23 cellular contexts compared by ENCODE assay signal in the genomic region with DNA sequence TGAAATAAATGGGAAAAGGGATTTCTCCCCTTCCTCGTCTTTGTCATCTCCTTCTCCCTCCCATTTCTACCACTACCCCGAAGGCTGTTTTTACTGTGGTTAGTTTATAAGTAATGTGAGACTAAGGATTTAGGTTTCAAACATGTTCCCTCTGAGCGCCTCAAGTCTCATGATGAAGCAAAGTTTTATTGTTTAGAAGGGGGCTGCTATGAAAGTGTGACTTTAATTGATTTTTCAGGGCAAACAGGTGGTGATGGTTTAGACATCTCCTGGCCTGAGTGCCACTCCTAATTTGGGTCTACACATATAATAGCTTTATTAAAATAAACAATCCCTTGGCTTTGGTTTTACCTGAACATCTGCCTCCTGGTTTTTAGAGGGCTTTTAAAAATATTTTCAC.
DNase-seq lines count a peak whose midpoint lies in the region; ATAC-seq and TF ChIP-seq lines count a peak whose summit lies in the region.
"Had no signal": no experiment of that assay in that cellular context is flagged by ENCODE, and none has a peak within 500 bp of the region (broad histone marks: within the 10 kb centered on the region; RNA-seq: fewer than 3 reads in every experiment).

No MANE protein-coding gene starts in this region.

- TF ChIP-seq CTCF in HEK293 (tag by site-specific recombination; IDR thresholded peaks at IDR 0.05): no peak
- TF ChIP-seq CTCF in hepatocyte (IDR thresholded peaks at IDR 0.05; ENCODE audit: poor library complexity): no peak

- H3K4me3 ChIP-seq in HEK293 (ENCODE audit: low read depth, low read length): no peak overlapping the region
- no peak overlapping the region for H3K4me3 ChIP-seq in hepatocyte
- H3K4me3 ChIP-seq: BLaER1 treated with 17β-estradiol and CSF1 and Interleukin-3, amounts not matched to agents 10 nM and 100 nM; PC-9 had no signal

- H4K20me1 ChIP-seq in hepatocyte (ENCODE audit: insufficient read depth, poor library complexity, severe bottlenecking): no peaks in the 10 kb centered on the region
- H4K20me1 ChIP-seq: BLaER1 treated with 17β-estradiol and CSF1 and Interleukin-3, amounts not matched to agents 10 nM and 100 nM had no signal

- peak; percentile 75 for DNase-seq in NCI-H1092 treated with DMSO at 0.1 percent for 48 hours (lab: John Stamatoyannopoulos, UW)
- DNase-seq in NCI-H524 treated with DMSO at 0.1 percent for 48 hours (lab: John Stamatoyannopoulos, UW): peak; percentile 88
- DNase-seq in hepatocyte (ENCODE audit: low spot score): no peak
- no peak for DNase-seq in GDM1 (lab: John Stamatoyannopoulos, UW)
- no peak for DNase-seq in NCI-H82 treated with DMSO at 0.1 percent for 48 hours (lab: John Stamatoyannopoulos, UW; ENCODE audit: unreplicated experiment)
- DNase-seq in sciatic nerve (ENCODE audit: low spot score): no peak
- DNase-seq: ACHN; CD4-positive, alpha-beta memory T cell; DND-41; GOT3; Karpas-422; MV-4-11; NCI-H2029 treated with DMSO at 0.1 percent for 48 hours; NCI-H2227 treated with DMSO at 0.1 percent for 48 hours; NCI-H510A; PC-9; SHP77 treated with DMSO at 0.1 percent for 48 hours; SK-N-SH had no signal

- WGBS in hepatocyte (ENCODE audit: low lambda C conversion rate, missing lambda C conversion rate): 58% methylated on average over 3 of the region's 3 CpGs

- ATAC-seq in sciatic nerve (no peak), SK-N-SH treated with all-trans-retinoic acid at 6 μM for 48 hours (no peak)
- ATAC-seq: HCT116 had no signal

- POLR2A ChIA-PET in HEK293 (lab: Yijun Ruan, JAX): interaction anchor here (0.5 kb wide), 1 partner anchor 1910 kb away, joined by 4 read pairs; no protein-coding TSS in a partner anchor

- intact Hi-C loops in sciatic nerve (cut with DNase I): no loop called here

- H3K4me1 ChIP-seq in HEK293 (ENCODE audit: control insufficient read depth, insufficient read depth, low read length) (peaks cover 44% of the 10 kb centered on the region), hepatocyte (ENCODE audit: insufficient read depth) (peaks cover 18% of the 10 kb centered on the region)
- H3K4me1 ChIP-seq: BLaER1 treated with 17β-estradiol and CSF1 and Interleukin-3, amounts not matched to agents 10 nM and 100 nM had no signal

- CTCF ChIA-PET in HEK293 (lab: Yijun Ruan, JAX): no interaction called here

- H2AFZ ChIP-seq in hepatocyte: no peak overlapping the region
- H2AFZ ChIP-seq: PC-9 had no signal

- H3K9me3 ChIP-seq in HEK293 (ENCODE audit: control insufficient read depth, insufficient read depth, low read depth, low read length) (no peaks in the 10 kb centered on the region), hepatocyte (ENCODE audit: low read depth) (no peaks in the 10 kb centered on the region)
- H3K9me3 ChIP-seq: SK-N-SH had no signal

- H3K27ac ChIP-seq in HEK293 (ENCODE audit: extremely low read depth, low read depth, low read length) (no peak overlapping the region), hepatocyte (no peak overlapping the region)
- H3K27ac ChIP-seq: BLaER1 treated with 17β-estradiol and CSF1 and Interleukin-3, amounts not matched to agents 10 nM and 100 nM; PC-9; RWPE1 had no signal

- H3K4me2 ChIP-seq in hepatocyte: peak overlapping the region; percentile 25
- H3K4me2 ChIP-seq: BLaER1 treated with 17β-estradiol and CSF1 and Interleukin-3, amounts not matched to agents 10 nM and 100 nM; PC-9; SK-N-SH had no signal

- no peaks in the 10 kb centered on the region for H3K27me3 ChIP-seq in hepatocyte
- H3K27me3 ChIP-seq: BLaER1 treated with 17β-estradiol and CSF1 and Interleukin-3, amounts not matched to agents 10 nM and 100 nM had no signal

- H3K36me3 ChIP-seq in HEK293 (ENCODE audit: control insufficient read depth in 2 of 2, insufficient read depth in 1 of 2, low read length in 2 of 2) (no peaks in the 10 kb centered on the region), hepatocyte (replicated peaks; ENCODE audit: insufficient read depth, low read depth) (no peaks in the 10 kb centered on the region)
- H3K36me3 ChIP-seq: BLaER1 treated with 17β-estradiol and CSF1 and Interleukin-3, amounts not matched to agents 10 nM and 100 nM had no signal

- no peaks in the 10 kb centered on the region for H3K9me2 ChIP-seq in hepatocyte (replicated peaks; ENCODE audit: insufficient read depth)
- H3K9me2 ChIP-seq: SK-N-SH had no signal

- no peaks in the 10 kb centered on the region for H3K79me2 ChIP-seq in hepatocyte

TF ChIP-seq in HEK293, 187 proteins besides CTCF, POLR2A, EP300 and RAD21 (continues in another document):
- TF ChIP-seq ZNF561 (tag by site-specific recombination; IDR thresholded peaks at IDR 0.05; ENCODE audit: borderline replicate concordance): peak; percentile 25; the same call in 1 of the 2 replicates
- TF ChIP-seq, protein P1, sequence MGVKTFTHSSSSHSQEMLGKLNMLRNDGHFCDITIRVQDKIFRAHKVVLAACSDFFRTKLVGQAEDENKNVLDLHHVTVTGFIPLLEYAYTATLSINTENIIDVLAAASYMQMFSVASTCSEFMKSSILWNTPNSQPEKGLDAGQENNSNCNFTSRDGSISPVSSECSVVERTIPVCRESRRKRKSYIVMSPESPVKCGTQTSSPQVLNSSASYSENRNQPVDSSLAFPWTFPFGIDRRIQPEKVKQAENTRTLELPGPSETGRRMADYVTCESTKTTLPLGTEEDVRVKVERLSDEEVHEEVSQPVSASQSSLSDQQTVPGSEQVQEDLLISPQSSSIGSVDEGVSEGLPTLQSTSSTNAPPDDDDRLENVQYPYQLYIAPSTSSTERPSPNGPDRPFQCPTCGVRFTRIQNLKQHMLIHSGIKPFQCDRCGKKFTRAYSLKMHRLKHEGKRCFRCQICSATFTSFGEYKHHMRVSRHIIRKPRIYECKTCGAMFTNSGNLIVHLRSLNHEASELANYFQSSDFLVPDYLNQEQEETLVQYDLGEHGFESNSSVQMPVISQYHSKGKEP (tag by site-specific recombination; IDR thresholded peaks at IDR 0.05): peak; percentile 84
- 0 out of 2 replicates have a peak, but pooled peaks have one; percentile 34 for TF ChIP-seq BCL11A (tag by site-specific recombination; IDR thresholded peaks at IDR 0.05; ENCODE audit: low read depth)

TF ChIP-seq in SK-N-SH treated with all-trans-retinoic acid at 6 μM for 48 hours, 23 proteins besides CTCF, POLR2A, EP300 and RAD21 (continues in another document):
- TF ChIP-seq BACH2 (CRISPR knock-in tag; IDR thresholded peaks at IDR 0.05; ENCODE audit: borderline replicate concordance) (no peak), CSRNP3 (CRISPR knock-in tag; IDR thresholded peaks at IDR 0.05) (no peak), ZFP3 (CRISPR knock-in tag; IDR thresholded peaks at IDR 0.05) (no peak), CSDC2 (CRISPR knock-in tag; IDR thresholded peaks at IDR 0.05) (no peak), POU6F1 (CRISPR knock-in tag; IDR thresholded peaks at IDR 0.05; ENCODE audit: borderline replicate concordance, low read depth) (no peak), RARB (CRISPR knock-in tag; IDR thresholded peaks at IDR 0.05) (no peak), ZC3H10 (CRISPR knock-in tag; IDR thresholded peaks at IDR 0.05) (no peak), TOX (CRISPR knock-in tag; IDR thresholded peaks at IDR 0.05; ENCODE audit: borderline replicate concordance) (no peak), OSR1 (CRISPR knock-in tag; IDR thresholded peaks at IDR 0.05) (no peak), ZFP30 (CRISPR knock-in tag; IDR thresholded peaks at IDR 0.05) (no peak), ZNF565 (CRISPR knock-in tag; conservative IDR thresholded peaks at IDR 0.05; ENCODE audit: low read depth) (no peak), ZNF8 (CRISPR knock-in tag; IDR thresholded peaks at IDR 0.05) (no peak)
- TF ChIP-seq, protein P2, sequence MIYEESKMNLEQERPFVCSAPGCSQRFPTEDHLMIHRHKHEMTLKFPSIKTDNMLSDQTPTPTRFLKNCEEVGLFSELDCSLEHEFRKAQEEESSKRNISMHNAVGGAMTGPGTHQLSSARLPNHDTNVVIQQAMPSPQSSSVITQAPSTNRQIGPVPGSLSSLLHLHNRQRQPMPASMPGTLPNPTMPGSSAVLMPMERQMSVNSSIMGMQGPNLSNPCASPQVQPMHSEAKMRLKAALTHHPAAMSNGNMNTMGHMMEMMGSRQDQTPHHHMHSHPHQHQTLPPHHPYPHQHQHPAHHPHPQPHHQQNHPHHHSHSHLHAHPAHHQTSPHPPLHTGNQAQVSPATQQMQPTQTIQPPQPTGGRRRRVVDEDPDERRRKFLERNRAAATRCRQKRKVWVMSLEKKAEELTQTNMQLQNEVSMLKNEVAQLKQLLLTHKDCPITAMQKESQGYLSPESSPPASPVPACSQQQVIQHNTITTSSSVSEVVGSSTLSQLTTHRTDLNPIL (CRISPR knock-in tag; IDR thresholded peaks at IDR 0.05; ENCODE audit: low read depth): no peak

Comparison
In these comparisons a context has a peak if more than half of its experiments do, and no peak if none do; other contexts are left out.
1. DNase-seq: peak in NCI-H1092 treated with DMSO at 0.1 percent for 48 hours (single experiment) and NCI-H524 treated with DMSO at 0.1 percent for 48 hours (single experiment); none in hepatocyte (single experiment), GDM1 (single experiment), NCI-H82 treated with DMSO at 0.1 percent for 48 hours (single experiment) and sciatic nerve (single experiment).